In the genomic region with DNA sequence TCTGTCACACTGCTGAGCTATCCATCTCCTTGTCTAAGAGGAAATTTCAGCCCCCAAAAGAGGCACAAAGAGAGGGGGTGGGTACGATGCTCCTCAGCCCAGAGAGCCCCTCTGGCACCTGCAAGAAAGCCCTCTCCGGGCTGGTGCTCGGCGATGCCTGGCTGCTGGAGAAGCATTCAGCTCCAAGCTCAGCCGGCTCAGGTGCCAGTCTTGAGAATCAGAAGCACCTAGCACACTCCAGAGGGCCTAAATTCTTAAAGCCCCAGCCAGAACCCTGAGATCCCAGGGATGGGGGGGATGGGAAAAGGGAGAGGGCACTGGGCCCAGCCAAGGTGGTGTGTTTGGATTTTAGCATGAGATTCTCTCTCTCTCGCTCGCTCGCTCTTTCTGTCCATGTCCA, we compare ENCODE assay signal across 1 cellular context.
TF ChIP-seq lines count a peak whose summit lies in the region.

No MANE protein-coding gene starts in this region.

TF ChIP-seq in WTC11, 78 proteins besides CTCF, POLR2A, EP300 and RAD21 (continued from another document):
- TF ChIP-seq, protein P1, sequence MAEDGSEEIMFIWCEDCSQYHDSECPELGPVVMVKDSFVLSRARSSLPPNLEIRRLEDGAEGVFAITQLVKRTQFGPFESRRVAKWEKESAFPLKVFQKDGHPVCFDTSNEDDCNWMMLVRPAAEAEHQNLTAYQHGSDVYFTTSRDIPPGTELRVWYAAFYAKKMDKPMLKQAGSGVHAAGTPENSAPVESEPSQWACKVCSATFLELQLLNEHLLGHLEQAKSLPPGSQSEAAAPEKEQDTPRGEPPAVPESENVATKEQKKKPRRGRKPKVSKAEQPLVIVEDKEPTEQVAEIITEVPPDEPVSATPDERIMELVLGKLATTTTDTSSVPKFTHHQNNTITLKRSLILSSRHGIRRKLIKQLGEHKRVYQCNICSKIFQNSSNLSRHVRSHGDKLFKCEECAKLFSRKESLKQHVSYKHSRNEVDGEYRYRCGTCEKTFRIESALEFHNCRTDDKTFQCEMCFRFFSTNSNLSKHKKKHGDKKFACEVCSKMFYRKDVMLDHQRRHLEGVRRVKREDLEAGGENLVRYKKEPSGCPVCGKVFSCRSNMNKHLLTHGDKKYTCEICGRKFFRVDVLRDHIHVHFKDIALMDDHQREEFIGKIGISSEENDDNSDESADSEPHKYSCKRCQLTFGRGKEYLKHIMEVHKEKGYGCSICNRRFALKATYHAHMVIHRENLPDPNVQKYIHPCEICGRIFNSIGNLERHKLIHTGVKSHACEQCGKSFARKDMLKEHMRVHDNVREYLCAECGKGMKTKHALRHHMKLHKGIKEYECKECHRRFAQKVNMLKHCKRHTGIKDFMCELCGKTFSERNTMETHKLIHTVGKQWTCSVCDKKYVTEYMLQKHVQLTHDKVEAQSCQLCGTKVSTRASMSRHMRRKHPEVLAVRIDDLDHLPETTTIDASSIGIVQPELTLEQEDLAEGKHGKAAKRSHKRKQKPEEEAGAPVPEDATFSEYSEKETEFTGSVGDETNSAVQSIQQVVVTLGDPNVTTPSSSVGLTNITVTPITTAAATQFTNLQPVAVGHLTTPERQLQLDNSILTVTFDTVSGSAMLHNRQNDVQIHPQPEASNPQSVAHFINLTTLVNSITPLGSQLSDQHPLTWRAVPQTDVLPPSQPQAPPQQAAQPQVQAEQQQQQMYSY (CRISPR knock-in tag; IDR thresholded peaks at IDR 0.05): no peak
- TF ChIP-seq, protein P2, sequence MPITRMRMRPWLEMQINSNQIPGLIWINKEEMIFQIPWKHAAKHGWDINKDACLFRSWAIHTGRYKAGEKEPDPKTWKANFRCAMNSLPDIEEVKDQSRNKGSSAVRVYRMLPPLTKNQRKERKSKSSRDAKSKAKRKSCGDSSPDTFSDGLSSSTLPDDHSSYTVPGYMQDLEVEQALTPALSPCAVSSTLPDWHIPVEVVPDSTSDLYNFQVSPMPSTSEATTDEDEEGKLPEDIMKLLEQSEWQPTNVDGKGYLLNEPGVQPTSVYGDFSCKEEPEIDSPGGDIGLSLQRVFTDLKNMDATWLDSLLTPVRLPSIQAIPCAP (CRISPR knock-in tag; IDR thresholded peaks at IDR 0.05): no peak
